In genomic region chr20:56400001-56400640, GRCh38 we compare ENCODE assay signal across 8 cellular contexts. TPM values are rescaled to one million over a fixed set of nuclear protein-coding genes. Genes with fewer than 3 reads are reported as not detected.
A peak's percentile ranks its signal among the peaks of the same experiment; 100 is the strongest.
DNase-seq lines count a peak whose midpoint lies in the region; ATAC-seq and TF ChIP-seq lines count a peak whose summit lies in the region.

No MANE protein-coding gene starts in this region.

- H3K9me3 Mint-ChIP-seq in activated naive CD8-positive, alpha-beta T cell treated with anti-CD3 and anti-CD28 coated beads for 36 hours: no peaks in the 10 kb centered on the region

- H3K27me3 Mint-ChIP-seq in activated naive CD8-positive, alpha-beta T cell treated with anti-CD3 and anti-CD28 coated beads for 36 hours: no peaks in the 10 kb centered on the region

- no peak overlapping the region for H3K27ac Mint-ChIP-seq in activated naive CD8-positive, alpha-beta T cell treated with anti-CD3 and anti-CD28 coated beads for 36 hours

- intact Hi-C loops in left ventricle myocardium superior (cut with micrococcal nuclease): no loop called here

- H3K27me3 ChIP-seq in BE2C (no peaks in the 10 kb centered on the region), RWPE2 (ENCODE audit: insufficient read depth, poor library complexity, severe bottlenecking) (no peaks in the 10 kb centered on the region)

- peaks cover 22% of the 10 kb centered on the region for H3K4me1 Mint-ChIP-seq in activated naive CD8-positive, alpha-beta T cell treated with anti-CD3 and anti-CD28 coated beads for 36 hours

- H3K36me3 ChIP-seq in BE2C (peaks cover 88% of the 10 kb centered on the region), RWPE2 (ENCODE audit: low read depth) (peaks cover 100% of the 10 kb centered on the region)

- H3K4me1 ChIP-seq in BE2C (no peaks in the 10 kb centered on the region), RWPE2 (ENCODE audit: insufficient read depth, poor library complexity, severe bottlenecking) (no peaks in the 10 kb centered on the region)

- DNase-seq in BE2C (peak; percentile 63), KG1 (lab: John Stamatoyannopoulos, UW) (peak; percentile 62), RWPE2 (ENCODE audit: low spot score) (no peak), left ventricle myocardium superior (no peak), smooth muscle cell of the brain vasculature (ENCODE audit: low read depth, low spot score) (peak; percentile 66), GM19240 (ENCODE audit: insufficient read length, low spot score) (no peak)
- DNase-seq in activated naive CD8-positive, alpha-beta T cell treated with anti-CD3 and anti-CD28 coated beads for 36 hours: peak; percentile 37

- ATAC-seq in GM18907 (IDR thresholded peaks at IDR 0.05; ENCODE audit: unreplicated experiment) (peak; percentile 71), RWPE2 (ENCODE audit: low read depth) (peak; percentile 80), left ventricle myocardium superior (peak; percentile 58)

- peaks cover 35% of the 10 kb centered on the region for H3K36me3 Mint-ChIP-seq in activated naive CD8-positive, alpha-beta T cell treated with anti-CD3 and anti-CD28 coated beads for 36 hours

- TF ChIP-seq CTCF in BE2C (IDR thresholded peaks at IDR 0.05; ENCODE audit: low read depth, low read length): peak; percentile 92
- peak; percentile 100 for TF ChIP-seq CTCF in RWPE2 (IDR thresholded peaks at IDR 0.05; ENCODE audit: poor library complexity, severe bottlenecking)

- H3K4me3 ChIP-seq in BE2C (ENCODE audit: low read depth, low read length): no peak overlapping the region
- H3K4me3 ChIP-seq in RWPE2 (ENCODE audit: severe bottlenecking): no peak overlapping the region

- no peak overlapping the region for H3K27ac ChIP-seq in RWPE2 (ENCODE audit: poor library complexity, severe bottlenecking)

- no peak overlapping the region for H3K4me3 Mint-ChIP-seq in activated naive CD8-positive, alpha-beta T cell treated with anti-CD3 and anti-CD28 coated beads for 36 hours

- H3K9me3 ChIP-seq in BE2C: no peaks in the 10 kb centered on the region
- H3K9me3 ChIP-seq in RWPE2 (ENCODE audit: severe bottlenecking): no peaks in the 10 kb centered on the region

RNA-seq across cellular contexts. Expression of gene CSTF1, which starts 7.7 kb away (rescaled TPM):
- 48.3 TPM for polyA plus RNA-seq in BE2C (2012; ENCODE audit: insufficient read depth, insufficient read length, low read depth)
- total RNA-seq in activated naive CD8-positive, alpha-beta T cell treated with anti-CD3 and anti-CD28 coated beads for 36 hours: 10 to 100 TPM; 66.4 to 69.8 TPM
- 19.5 TPM for total RNA-seq in left ventricle myocardium superior

RNA-seq across cellular contexts. Expression of gene AURKA, which starts 8.1 kb away (rescaled TPM):
- 10.9 TPM for polyA plus RNA-seq in BE2C (2012; ENCODE audit: insufficient read depth, insufficient read length, low read depth)
- 10 to 100 TPM; 83.6 to 85.1 TPM for total RNA-seq in activated naive CD8-positive, alpha-beta T cell treated with anti-CD3 and anti-CD28 coated beads for 36 hours
- total RNA-seq in left ventricle myocardium superior: 7.0 TPM

RNA-seq across cellular contexts. Expression of gene CASS4, which starts 11.9 kb away (rescaled TPM):
- polyA plus RNA-seq in BE2C (2012; ENCODE audit: insufficient read depth, insufficient read length, low read depth): 0.25 TPM
- 1 to 10 TPM; 3.0 to 3.4 TPM for total RNA-seq in activated naive CD8-positive, alpha-beta T cell treated with anti-CD3 and anti-CD28 coated beads for 36 hours
- 0.55 TPM for total RNA-seq in left ventricle myocardium superior

RNA-seq across cellular contexts. Expression of gene FAM210B, which starts 41.3 kb away (rescaled TPM):
- 2.6 TPM for polyA plus RNA-seq in BE2C (2012; ENCODE audit: insufficient read depth, insufficient read length, low read depth)
- total RNA-seq in activated naive CD8-positive, alpha-beta T cell treated with anti-CD3 and anti-CD28 coated beads for 36 hours: 1 to 10 TPM; 5.0 to 5.2 TPM
- total RNA-seq in left ventricle myocardium superior: 58.7 TPM

Comparison
In these comparisons a context has a peak if more than half of its experiments do, and no peak if none do; other contexts are left out.
1. DNase-seq: peak in BE2C (single experiment), KG1 (single experiment), activated naive CD8-positive, alpha-beta T cell treated with anti-CD3 and anti-CD28 coated beads for 36 hours (single experiment) and smooth muscle cell of the brain vasculature (single experiment); none in RWPE2 (single experiment), left ventricle myocardium superior (single experiment) and GM19240 (single experiment).
2. RNA of gene AURKA, which starts 8.1 kb away (total RNA-seq): 83.6 to 85.1 TPM in activated naive CD8-positive, alpha-beta T cell treated with anti-CD3 and anti-CD28 coated beads for 36 hours; 7.0 TPM in left ventricle myocardium superior (single experiment); every median in the first group is over 10 times any median in the second.
3. Peak in every context shown above with its lines, with median percentiles within 50 percentile points of each other: ATAC-seq.